ENCODE assay signal across 25 cellular contexts in the genomic region with DNA sequence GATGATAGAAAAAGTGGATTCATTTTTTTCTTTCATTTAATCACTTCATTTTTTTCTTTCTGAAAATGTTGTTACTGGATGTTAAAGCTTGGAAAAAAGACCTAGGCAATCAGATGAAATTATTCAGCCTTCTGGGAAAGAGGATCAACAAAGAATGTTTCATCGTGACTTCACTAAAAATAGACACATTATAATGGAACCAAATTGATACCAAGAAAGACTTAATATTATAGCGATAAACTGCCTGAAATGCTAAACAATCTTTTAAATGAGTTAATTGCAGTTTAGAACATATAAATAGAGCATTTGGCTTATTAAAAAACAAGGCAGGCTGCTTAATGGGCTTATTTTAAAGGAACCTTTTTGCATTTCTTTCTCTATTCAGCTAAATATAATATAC. TPM values are rescaled to one million over a fixed set of nuclear protein-coding genes. Genes with fewer than 3 reads are reported as not detected.
"Had no signal": no experiment of that assay in that cellular context is flagged by ENCODE, and none has a peak within 500 bp of the region (broad histone marks: within the 10 kb centered on the region; RNA-seq: fewer than 3 reads in every experiment).

No MANE protein-coding gene starts in this region.

- H3K4me3 Mint-ChIP-seq: IgD-negative memory B cell had no signal

- H3K9ac ChIP-seq: SK-N-SH had no signal

- H3K27me3 Mint-ChIP-seq: IgD-negative memory B cell had no signal

- DNase-seq: Karpas-422; KBM-7; MV-4-11; NCI-H1048; NCI-H1105; NCI-H1436 treated with DMSO at 0.1 percent for 48 hours; NCI-H1694; NCI-H187 treated with DMSO at 0.1 percent for 48 hours; NCI-H2081; NCI-H2107; NCI-H2227 treated with DMSO at 0.1 percent for 48 hours; NCI-H524 treated with DMSO at 0.1 percent for 48 hours; NCI-H774; NK-92 treated with Interleukin-12 subunit alpha and Interleukin-12 subunit beta, amount 100 ng/mL, for 24 hours; PC-3; SHP77; SW 1271 had no signal

- H3K9me3 ChIP-seq: SK-N-SH had no signal

- H3K9me2 ChIP-seq: SK-N-SH had no signal

- ATAC-seq: Panc1, PC-3 had no signal

- H3K4me2 ChIP-seq: SK-N-SH had no signal

- H3K36me3 Mint-ChIP-seq: IgD-negative memory B cell had no signal

- H3K27ac ChIP-seq: HL-60, RWPE1 had no signal

- H3K27ac Mint-ChIP-seq: IgD-negative memory B cell had no signal

RNA-seq across cellular contexts. Expression of a gene that starts 25.6 kb away (rescaled TPM):
- total RNA-seq: M059J, NCI-H460, OCI-LY7, PC-3 had no signal
- polyA plus RNA-seq: IgD-negative memory B cell had no signal
